Comparison of ENCODE assay signal across 22 cellular contexts in genomic region chr15:65095011-65095746, GRCh38. TPM values are rescaled to one million over a fixed set of nuclear protein-coding genes. Genes with fewer than 3 reads are reported as not detected.
DNase-seq lines count a peak whose midpoint lies in the region; ATAC-seq, FAIRE-seq and TF ChIP-seq lines count a peak whose summit lies in the region.
"Had no signal": no experiment of that assay in that cellular context is flagged by ENCODE, and none has a peak within 500 bp of the region (broad histone marks: within the 10 kb centered on the region; RNA-seq: fewer than 3 reads in every experiment).

No MANE protein-coding gene starts in this region.

- TF ChIP-seq CTCF in HepG2 (CRISPR knock-in tag; IDR thresholded peaks at IDR 0.05) (no peak), tibial artery (IDR thresholded peaks at IDR 0.05) (no peak)

- H3K27me3 Mint-ChIP-seq in activated CD4-positive, alpha-beta T cell treated with anti-CD3 and anti-CD28 coated beads, Interleukin-2, amount 10 ng/mL, durations not matched to agents 7 days and 5 days: no peaks in the 10 kb centered on the region
- H3K27me3 Mint-ChIP-seq: activated CD8-positive, alpha-beta T cell treated with anti-CD3 and anti-CD28 coated beads for 36 hours; naive B cell; stimulated activated naive B cell treated with anti-CD40 and anti-IgM and Interleukin-4, amounts not matched to agents 10 μg/mL and 1 μg/mL and 100 μg/mL, for 72 hours; T-cell had no signal

- intact Hi-C loops in HepG2 (cut with micrococcal nuclease; ENCODE audit: unreplicated experiment): no loop called here
- intact Hi-C loops in tibial artery (cut with DNase I; ENCODE audit: low total_unique reads): no loop called here

- WGBS in HepG2 (ENCODE audit: low lambda C conversion rate): 24% methylated on average over 3 of the region's 5 CpGs

- TF ChIP-seq POLR2A in HepG2 (IDR thresholded peaks at IDR 0.05; ENCODE audit: insufficient read depth in 1 of 2, low read depth in 2 of 2, low read length in 2 of 2): no peak

- H3K27me3 ChIP-seq in HepG2 (ENCODE audit: control insufficient read depth in 1 of 2, insufficient read depth in 2 of 2, low read length in 2 of 2) (no peaks in the 10 kb centered on the region), tibial artery (no peaks in the 10 kb centered on the region)
- H3K27me3 ChIP-seq: BLaER1 had no signal

- no peaks in the 10 kb centered on the region for H3K9me3 Mint-ChIP-seq in activated CD4-positive, alpha-beta T cell treated with anti-CD3 and anti-CD28 coated beads, Interleukin-2, amount 10 ng/mL, durations not matched to agents 7 days and 5 days
- H3K9me3 Mint-ChIP-seq: activated CD8-positive, alpha-beta T cell treated with anti-CD3 and anti-CD28 coated beads for 36 hours; activated T-helper 1 cell treated with anti-CD3 and anti-CD28 coated beads, Interleukin-12 subunit alpha, Interleukin-12 subunit beta, Interleukin-2, Interleukin-4 antibody, amounts not matched to agents 30 ng/mL and 10 ng/mL and 1 ng/mL, durations not matched to agents 14 hours and 24 hours and 36 hours; GM23338; naive B cell; stimulated activated naive B cell treated with anti-CD40 and anti-IgM and Interleukin-4, amounts not matched to agents 10 μg/mL and 1 μg/mL and 100 μg/mL, for 72 hours; T-cell had no signal

- BruUV-seq in HepG2 (replicated peaks; lab: Mats Ljungman, UMichigan): no TSS peak

- TF ChIP-seq EP300 in HepG2 (IDR thresholded peaks at IDR 0.05; ENCODE audit: low read depth in 2 of 2, low read length in 2 of 2): no peak
- TF ChIP-seq EP300 in HepG2 (CRISPR knock-in tag; IDR thresholded peaks at IDR 0.05; ENCODE audit: borderline replicate concordance): no peak

- no peak for TF ChIP-seq RAD21 in HepG2 (CRISPR knock-in tag; IDR thresholded peaks at IDR 0.05)

- no peaks in the 10 kb centered on the region for H4K20me1 ChIP-seq in HepG2 (ENCODE audit: insufficient read depth, low read length)
- H4K20me1 ChIP-seq: BLaER1 had no signal

- H3K9me3 ChIP-seq in HepG2 (ENCODE audit: low read length): no peaks in the 10 kb centered on the region
- no peaks in the 10 kb centered on the region for H3K9me3 ChIP-seq in tibial artery
- H3K9me3 ChIP-seq: BLaER1 had no signal

- no peak for FAIRE-seq in HepG2 (lab: Jason Lieb, UNC)
- FAIRE-seq: endometrium had no signal

- no peaks in the 10 kb centered on the region for H3K4me1 Mint-ChIP-seq in activated CD4-positive, alpha-beta T cell treated with anti-CD3 and anti-CD28 coated beads, Interleukin-2, amount 10 ng/mL, durations not matched to agents 7 days and 5 days
- H3K4me1 Mint-ChIP-seq: GM23338; naive B cell; stimulated activated naive B cell treated with anti-CD40 and anti-IgM and Interleukin-4, amounts not matched to agents 10 μg/mL and 1 μg/mL and 100 μg/mL, for 72 hours; T-cell had no signal

- no peak overlapping the region for H2AFZ ChIP-seq in HepG2 (ENCODE audit: low read length)
- H2AFZ ChIP-seq: GM23338 had no signal

- peak overlapping the region; percentile 29 for H3K4me2 ChIP-seq in HepG2 (ENCODE audit: low read depth, low read length)
- H3K4me2 ChIP-seq: BLaER1, GM23338 had no signal

- in situ Hi-C loops in HepG2 (cut with HindIII; ENCODE audit: extremely low pct_ligation_motif_present, low pct_unique_long_range_greater_than_20kb): no loop called here

- DNase-seq in activated effector memory CD4-positive, alpha-beta T cell treated with anti-CD3 and anti-CD28 coated beads, Interleukin-2, amount 50 U/mL, for 16 hours: peak; percentile 24
- no peak for DNase-seq in activated effector memory CD4-positive, alpha-beta T cell treated with Interleukin-2 at 50 U/mL for 16 hours
- no peak for DNase-seq in HepG2 (ENCODE audit: low spot score)
- DNase-seq in tibial artery: peak in 1 of 2 donors; percentile 68
- no peak for DNase-seq in activated CD4-positive, alpha-beta T cell treated with anti-CD3 and anti-CD28 coated beads, Interleukin-2, amount 10 ng/mL, durations not matched to agents 7 days and 5 days
- DNase-seq: activated CD8-positive, alpha-beta T cell treated with anti-CD3 and anti-CD28 coated beads for 36 hours; DMS153; foreskin melanocyte; Karpas-422; naive B cell; NCI-H1436; stimulated activated naive B cell treated with anti-CD40 and anti-IgM and Interleukin-4, amounts not matched to agents 10 μg/mL and 1 μg/mL and 100 μg/mL, for 72 hours; T-cell had no signal

- no peaks in the 10 kb centered on the region for H3K79me2 ChIP-seq in HepG2 (ENCODE audit: insufficient read depth, low read length)

- no peak overlapping the region for H3K9ac ChIP-seq in HepG2 (ENCODE audit: insufficient read depth, low read depth, low read length)
- H3K9ac ChIP-seq: BLaER1 had no signal

- no peak overlapping the region for H3K27ac Mint-ChIP-seq in activated CD4-positive, alpha-beta T cell treated with anti-CD3 and anti-CD28 coated beads, Interleukin-2, amount 10 ng/mL, durations not matched to agents 7 days and 5 days
- H3K27ac Mint-ChIP-seq: activated CD8-positive, alpha-beta T cell treated with anti-CD3 and anti-CD28 coated beads for 36 hours; activated T-helper 1 cell treated with anti-CD3 and anti-CD28 coated beads, Interleukin-12 subunit alpha, Interleukin-12 subunit beta, Interleukin-2, Interleukin-4 antibody, amounts not matched to agents 30 ng/mL and 10 ng/mL and 1 ng/mL, durations not matched to agents 14 hours and 24 hours and 36 hours; stimulated activated naive B cell treated with anti-CD40 and anti-IgM and Interleukin-4, amounts not matched to agents 10 μg/mL and 1 μg/mL and 100 μg/mL, for 72 hours; T-cell had no signal

- H3K4me3 ChIP-seq in HepG2 (replicated peaks in 1 of 3; ENCODE audit: insufficient read depth in 1 of 3, low read depth in 2 of 3, low read length in 3 of 3): peak overlapping the region in 1 of 3 experiments; percentile 7; a peak in 1 of 6 replicates
- H3K4me3 ChIP-seq in tibial artery: no peak overlapping the region
- H3K4me3 ChIP-seq: BLaER1, GM23338 had no signal

- peaks cover 3% of the 10 kb centered on the region for H3K36me3 Mint-ChIP-seq in activated CD4-positive, alpha-beta T cell treated with anti-CD3 and anti-CD28 coated beads, Interleukin-2, amount 10 ng/mL, durations not matched to agents 7 days and 5 days (ENCODE audit: low read depth)

- POLR2A ChIA-PET in HepG2 (lab: Yijun Ruan, JAX): interaction anchor here (1.2 to 1.5 kb wide), 2 partner anchors 11 to 37 kb away, joined by 3 read pairs; no protein-coding TSS in a partner anchor
- POLR2A ChIA-PET in activated CD4-positive, alpha-beta T cell treated with anti-CD3 and anti-CD28 coated beads, Interleukin-2, amount 10 ng/mL, durations not matched to agents 7 days and 5 days (lab: Charles Lee): no interaction called here

- H3K27ac ChIP-seq in HepG2 (ENCODE audit: extremely low read length, insufficient read depth, low read length) (no peak overlapping the region), tibial artery (peak overlapping the region; percentile 95 to 96)
- H3K27ac ChIP-seq: BLaER1 had no signal

- H3K4me3 Mint-ChIP-seq in activated CD4-positive, alpha-beta T cell treated with anti-CD3 and anti-CD28 coated beads, Interleukin-2, amount 10 ng/mL, durations not matched to agents 7 days and 5 days: no peak overlapping the region
- H3K4me3 Mint-ChIP-seq: activated CD8-positive, alpha-beta T cell treated with anti-CD3 and anti-CD28 coated beads for 36 hours; activated T-helper 1 cell treated with anti-CD3 and anti-CD28 coated beads, Interleukin-12 subunit alpha, Interleukin-12 subunit beta, Interleukin-2, Interleukin-4 antibody, amounts not matched to agents 30 ng/mL and 10 ng/mL and 1 ng/mL, durations not matched to agents 14 hours and 24 hours and 36 hours; GM23338; naive B cell; stimulated activated naive B cell treated with anti-CD40 and anti-IgM and Interleukin-4, amounts not matched to agents 10 μg/mL and 1 μg/mL and 100 μg/mL, for 72 hours; T-cell had no signal

- H3K36me3 ChIP-seq in HepG2 (replicated peaks in 1 of 2; ENCODE audit: control insufficient read depth in 1 of 2, insufficient read depth in 2 of 2, low read length in 2 of 2) (peaks cover 4 to 6% of the 10 kb centered on the region in 2 experiments; a peak in 4 of 5 replicates), tibial artery (peaks cover 18 to 34% (median 29%) of the 10 kb centered on the region in 3 donors)

- ATAC-seq in HepG2 (peak; percentile 31), GM21723 (IDR thresholded peaks at IDR 0.05; ENCODE audit: unreplicated experiment) (no peak)
- ATAC-seq: activated CD8-positive, alpha-beta T cell treated with anti-CD3 and anti-CD28 coated beads for 36 hours; GM23338; stimulated activated naive B cell treated with anti-CD40 and anti-IgM and Interleukin-4, amounts not matched to agents 10 μg/mL and 1 μg/mL and 100 μg/mL, for 72 hours; T-cell had no signal

- H3K4me1 ChIP-seq in HepG2 (ENCODE audit: insufficient read depth, low read length) (peaks cover 31% of the 10 kb centered on the region), tibial artery (peaks cover 7 to 67% (median 50%) of the 10 kb centered on the region in 4 donors)
- H3K4me1 ChIP-seq: BLaER1 had no signal

- CTCF ChIA-PET in HepG2 (lab: Yijun Ruan, JAX; ENCODE audit: low intra/inter-chr PET ratio, low total read pairs): no interaction called here
- CTCF ChIA-PET in activated CD4-positive, alpha-beta T cell treated with anti-CD3 and anti-CD28 coated beads, Interleukin-2, amount 10 ng/mL, durations not matched to agents 7 days and 5 days (lab: Charles Lee): interaction anchor here (0.8 to 1.2 kb wide), 2 partner anchors 16 to 40 kb away, joined by 3 to 4 read pairs; no protein-coding TSS in a partner anchor

RNA-seq across cellular contexts. Expression of gene KBTBD13, which starts 18.6 kb away (rescaled TPM):
- total RNA-seq in HepG2 (2016; rRNA removed; fragmentation: Illumina TruSeq; extraction: Trizol): not detected in 2 replicates
- total RNA-seq in HepG2 (2016; cell fraction: cytosol; rRNA removed; fragmentation: Illumina TruSeq; extraction: Trizol; ENCODE audit: low read depth): not detected in 2 replicates
- 0.02 TPM in 1 of 2 replicates, not detected in the other for total RNA-seq in HepG2 (2016; cell fraction: insoluble cytoplasmic fraction; rRNA removed; fragmentation: Illumina TruSeq; extraction: Trizol)
- total RNA-seq in HepG2 (2016; cell fraction: membrane; rRNA removed; fragmentation: Illumina TruSeq; extraction: Trizol): 0.07 TPM in 1 of 2 replicates, not detected in the other
- not detected in 2 replicates for total RNA-seq in HepG2 (2016; cell fraction: nucleus; rRNA removed; fragmentation: Illumina TruSeq; extraction: Trizol)
- polyA plus RNA-seq in HepG2 (2011; rRNA removed): not detected in 2 replicates
- polyA plus RNA-seq in HepG2 (2011; cell fraction: cytosol; rRNA removed): not detected in 2 replicates
- polyA plus RNA-seq in HepG2 (2011; cell fraction: nucleus; rRNA removed): not detected in 2 replicates
- polyA plus RNA-seq in HepG2 (2012): not detected in 2 replicates
- not detected in 2 replicates for polyA plus RNA-seq in HepG2 (2016; cell fraction: cytosol; fragmentation: Illumina TruSeq; extraction: Trizol; ENCODE audit: low read depth)
- not detected in 2 replicates for polyA plus RNA-seq in HepG2 (2016; cell fraction: insoluble cytoplasmic fraction; fragmentation: Illumina TruSeq; extraction: Trizol; ENCODE audit: low read depth)
- polyA plus RNA-seq in HepG2 (2016; cell fraction: membrane; fragmentation: Illumina TruSeq; extraction: Trizol; ENCODE audit: low read depth): not detected in 2 replicates
- polyA plus RNA-seq in HepG2 (2016; cell fraction: nucleus; fragmentation: Illumina TruSeq; extraction: Trizol; ENCODE audit: insufficient read depth, low read depth): not detected in 2 replicates
- polyA minus RNA-seq in HepG2 (2011; rRNA and poly(A)+ RNA removed; ENCODE audit: low replicate concordance): 0.08 and 0.21 TPM in 2 replicates
- not detected in 2 replicates for polyA minus RNA-seq in HepG2 (2011; cell fraction: cytosol; rRNA and poly(A)+ RNA removed)
- not detected in 2 replicates for polyA minus RNA-seq in HepG2 (2011; cell fraction: nucleus; rRNA and poly(A)+ RNA removed)
- total RNA-seq in activated CD4-positive, alpha-beta T cell treated with anti-CD3 and anti-CD28 coated beads, Interleukin-2, amount 10 ng/mL, durations not matched to agents 7 days and 5 days: not detected
- total RNA-seq: A172; activated CD8-positive, alpha-beta T cell treated with anti-CD3 and anti-CD28 coated beads for 36 hours; activated T-helper 1 cell treated with anti-CD3 and anti-CD28 coated beads, Interleukin-12 subunit alpha, Interleukin-12 subunit beta, Interleukin-2, Interleukin-4 antibody, amounts not matched to agents 30 ng/mL and 10 ng/mL and 1 ng/mL, durations not matched to agents 14 hours and 24 hours and 36 hours; cerebellum; GM23338; RPMI7951; T-cell had no signal
- polyA plus RNA-seq: GM23338 had no signal

RNA-seq across cellular contexts. Expression of gene UBAP1L, which starts 19.8 kb away (rescaled TPM):
- total RNA-seq in HepG2 (2016; rRNA removed; fragmentation: Illumina TruSeq; extraction: Trizol): 0.13 and 0.86 TPM in 2 replicates
- total RNA-seq in HepG2 (2016; cell fraction: cytosol; rRNA removed; fragmentation: Illumina TruSeq; extraction: Trizol; ENCODE audit: low read depth): 0.18 and 0.20 TPM in 2 replicates
- 0.28 and 0.89 TPM in 2 replicates for total RNA-seq in HepG2 (2016; cell fraction: insoluble cytoplasmic fraction; rRNA removed; fragmentation: Illumina TruSeq; extraction: Trizol)
- 0.14 and 0.28 TPM in 2 replicates for total RNA-seq in HepG2 (2016; cell fraction: membrane; rRNA removed; fragmentation: Illumina TruSeq; extraction: Trizol)
- 2.1 and 3.2 TPM in 2 replicates for total RNA-seq in HepG2 (2016; cell fraction: nucleus; rRNA removed; fragmentation: Illumina TruSeq; extraction: Trizol)
- polyA plus RNA-seq in HepG2 (2011; rRNA removed): 1.4 and 1.7 TPM in 2 replicates
- polyA plus RNA-seq in HepG2 (2011; cell fraction: cytosol; rRNA removed): 0.14 and 0.25 TPM in 2 replicates
- polyA plus RNA-seq in HepG2 (2011; cell fraction: nucleus; rRNA removed): 9.3 and 9.9 TPM in 2 replicates
- 1.0 and 1.8 TPM in 2 replicates for polyA plus RNA-seq in HepG2 (2012)
- 0.10 and 0.14 TPM in 2 replicates for polyA plus RNA-seq in HepG2 (2016; cell fraction: cytosol; fragmentation: Illumina TruSeq; extraction: Trizol; ENCODE audit: low read depth)
- 0.16 and 0.17 TPM in 2 replicates for polyA plus RNA-seq in HepG2 (2016; cell fraction: insoluble cytoplasmic fraction; fragmentation: Illumina TruSeq; extraction: Trizol; ENCODE audit: low read depth)
- polyA plus RNA-seq in HepG2 (2016; cell fraction: membrane; fragmentation: Illumina TruSeq; extraction: Trizol; ENCODE audit: low read depth): 0.31 TPM in 1 of 2 replicates, not detected in the other
- polyA plus RNA-seq in HepG2 (2016; cell fraction: nucleus; fragmentation: Illumina TruSeq; extraction: Trizol; ENCODE audit: insufficient read depth, low read depth): 4.4 and 4.9 TPM in 2 replicates
- polyA minus RNA-seq in HepG2 (2011; rRNA and poly(A)+ RNA removed; ENCODE audit: low replicate concordance): 2.1 and 5.5 TPM in 2 replicates
- 0.26 TPM in 1 of 2 replicates, not detected in the other for polyA minus RNA-seq in HepG2 (2011; cell fraction: cytosol; rRNA and poly(A)+ RNA removed)
- 6.7 and 8.5 TPM in 2 replicates for polyA minus RNA-seq in HepG2 (2011; cell fraction: nucleus; rRNA and poly(A)+ RNA removed)
- total RNA-seq in activated CD4-positive, alpha-beta T cell treated with anti-CD3 and anti-CD28 coated beads, Interleukin-2, amount 10 ng/mL, durations not matched to agents 7 days and 5 days: 1 to 10 TPM; 3.8 to 5.3 TPM

RNA-seq across cellular contexts. Expression of gene RASL12, which starts 27.4 kb away (rescaled TPM):
- total RNA-seq in HepG2 (2016; rRNA removed; fragmentation: Illumina TruSeq; extraction: Trizol): 0.39 and 0.55 TPM in 2 replicates
- 0.20 and 0.26 TPM in 2 replicates for total RNA-seq in HepG2 (2016; cell fraction: cytosol; rRNA removed; fragmentation: Illumina TruSeq; extraction: Trizol; ENCODE audit: low read depth)
- 0.34 and 0.45 TPM in 2 replicates for total RNA-seq in HepG2 (2016; cell fraction: insoluble cytoplasmic fraction; rRNA removed; fragmentation: Illumina TruSeq; extraction: Trizol)
- total RNA-seq in HepG2 (2016; cell fraction: membrane; rRNA removed; fragmentation: Illumina TruSeq; extraction: Trizol): 0.37 and 0.45 TPM in 2 replicates
- 0.66 and 0.68 TPM in 2 replicates for total RNA-seq in HepG2 (2016; cell fraction: nucleus; rRNA removed; fragmentation: Illumina TruSeq; extraction: Trizol)
- polyA plus RNA-seq in HepG2 (2011; rRNA removed): 0.10 and 0.16 TPM in 2 replicates
- 0.13 TPM in 2 replicates for polyA plus RNA-seq in HepG2 (2011; cell fraction: cytosol; rRNA removed)
- 0.26 and 0.32 TPM in 2 replicates for polyA plus RNA-seq in HepG2 (2011; cell fraction: nucleus; rRNA removed)
- polyA plus RNA-seq in HepG2 (2012): 0.07 TPM in 1 of 2 replicates, not detected in the other
- polyA plus RNA-seq in HepG2 (2016; cell fraction: cytosol; fragmentation: Illumina TruSeq; extraction: Trizol; ENCODE audit: low read depth): 0.08 and 0.10 TPM in 2 replicates
- polyA plus RNA-seq in HepG2 (2016; cell fraction: insoluble cytoplasmic fraction; fragmentation: Illumina TruSeq; extraction: Trizol; ENCODE audit: low read depth): 0.35 TPM in 2 replicates
- 0.27 and 0.41 TPM in 2 replicates for polyA plus RNA-seq in HepG2 (2016; cell fraction: membrane; fragmentation: Illumina TruSeq; extraction: Trizol; ENCODE audit: low read depth)
- 1.1 and 1.4 TPM in 2 replicates for polyA plus RNA-seq in HepG2 (2016; cell fraction: nucleus; fragmentation: Illumina TruSeq; extraction: Trizol; ENCODE audit: insufficient read depth, low read depth)
- polyA minus RNA-seq in HepG2 (2011; rRNA and poly(A)+ RNA removed; ENCODE audit: low replicate concordance): 0.78 TPM in 1 of 2 replicates, not detected in the other
- polyA minus RNA-seq in HepG2 (2011; cell fraction: cytosol; rRNA and poly(A)+ RNA removed): not detected in 2 replicates
- 0.25 and 0.52 TPM in 2 replicates for polyA minus RNA-seq in HepG2 (2011; cell fraction: nucleus; rRNA and poly(A)+ RNA removed)
- not detected for total RNA-seq in activated CD4-positive, alpha-beta T cell treated with anti-CD3 and anti-CD28 coated beads, Interleukin-2, amount 10 ng/mL, durations not matched to agents 7 days and 5 days
- total RNA-seq: A172; activated CD8-positive, alpha-beta T cell treated with anti-CD3 and anti-CD28 coated beads for 36 hours; activated T-helper 1 cell treated with anti-CD3 and anti-CD28 coated beads, Interleukin-12 subunit alpha, Interleukin-12 subunit beta, Interleukin-2, Interleukin-4 antibody, amounts not matched to agents 30 ng/mL and 10 ng/mL and 1 ng/mL, durations not matched to agents 14 hours and 24 hours and 36 hours had no signal

RNA-seq across cellular contexts. Expression of gene PDCD7, which starts 38.4 kb away (rescaled TPM):
- 14.7 and 15.8 TPM in 2 replicates for total RNA-seq in HepG2 (2016; rRNA removed; fragmentation: Illumina TruSeq; extraction: Trizol)
- total RNA-seq in HepG2 (2016; cell fraction: cytosol; rRNA removed; fragmentation: Illumina TruSeq; extraction: Trizol; ENCODE audit: low read depth): 6.2 and 7.6 TPM in 2 replicates
- 14.8 and 14.9 TPM in 2 replicates for total RNA-seq in HepG2 (2016; cell fraction: insoluble cytoplasmic fraction; rRNA removed; fragmentation: Illumina TruSeq; extraction: Trizol)
- 13.2 and 16.8 TPM in 2 replicates for total RNA-seq in HepG2 (2016; cell fraction: membrane; rRNA removed; fragmentation: Illumina TruSeq; extraction: Trizol)
- total RNA-seq in HepG2 (2016; cell fraction: nucleus; rRNA removed; fragmentation: Illumina TruSeq; extraction: Trizol): 8.6 and 11.3 TPM in 2 replicates
- 10.1 TPM in 2 replicates for polyA plus RNA-seq in HepG2 (2011; rRNA removed)
- polyA plus RNA-seq in HepG2 (2011; cell fraction: cytosol; rRNA removed): 7.2 and 9.0 TPM in 2 replicates
- 5.6 and 6.4 TPM in 2 replicates for polyA plus RNA-seq in HepG2 (2011; cell fraction: nucleus; rRNA removed)
- 9.2 and 10.7 TPM in 2 replicates for polyA plus RNA-seq in HepG2 (2012)
- polyA plus RNA-seq in HepG2 (2016; cell fraction: cytosol; fragmentation: Illumina TruSeq; extraction: Trizol; ENCODE audit: low read depth): 3.5 and 4.1 TPM in 2 replicates
- polyA plus RNA-seq in HepG2 (2016; cell fraction: insoluble cytoplasmic fraction; fragmentation: Illumina TruSeq; extraction: Trizol; ENCODE audit: low read depth): 18.0 and 18.1 TPM in 2 replicates
- polyA plus RNA-seq in HepG2 (2016; cell fraction: membrane; fragmentation: Illumina TruSeq; extraction: Trizol; ENCODE audit: low read depth): 8.2 and 10.3 TPM in 2 replicates
- 14.1 and 14.4 TPM in 2 replicates for polyA plus RNA-seq in HepG2 (2016; cell fraction: nucleus; fragmentation: Illumina TruSeq; extraction: Trizol; ENCODE audit: insufficient read depth, low read depth)
- 12.6 and 19.5 TPM in 2 replicates for polyA minus RNA-seq in HepG2 (2011; rRNA and poly(A)+ RNA removed; ENCODE audit: low replicate concordance)
- 12.3 and 15.5 TPM in 2 replicates for polyA minus RNA-seq in HepG2 (2011; cell fraction: cytosol; rRNA and poly(A)+ RNA removed)
- 11.6 and 14.3 TPM in 2 replicates for polyA minus RNA-seq in HepG2 (2011; cell fraction: nucleus; rRNA and poly(A)+ RNA removed)
- 10 to 100 TPM; 19.5 to 26.5 TPM for total RNA-seq in activated CD4-positive, alpha-beta T cell treated with anti-CD3 and anti-CD28 coated beads, Interleukin-2, amount 10 ng/mL, durations not matched to agents 7 days and 5 days

RNA-seq across cellular contexts. Expression of gene SLC51B, which starts 50.0 kb away (rescaled TPM):
- 14.4 and 17.1 TPM in 2 replicates for total RNA-seq in HepG2 (2016; rRNA removed; fragmentation: Illumina TruSeq; extraction: Trizol)
- 5.3 and 6.1 TPM in 2 replicates for total RNA-seq in HepG2 (2016; cell fraction: cytosol; rRNA removed; fragmentation: Illumina TruSeq; extraction: Trizol; ENCODE audit: low read depth)
- total RNA-seq in HepG2 (2016; cell fraction: insoluble cytoplasmic fraction; rRNA removed; fragmentation: Illumina TruSeq; extraction: Trizol): 13.5 and 17.5 TPM in 2 replicates
- 7.0 and 7.8 TPM in 2 replicates for total RNA-seq in HepG2 (2016; cell fraction: membrane; rRNA removed; fragmentation: Illumina TruSeq; extraction: Trizol)
- total RNA-seq in HepG2 (2016; cell fraction: nucleus; rRNA removed; fragmentation: Illumina TruSeq; extraction: Trizol): 8.3 and 9.5 TPM in 2 replicates
- polyA plus RNA-seq in HepG2 (2011; rRNA removed): 12.0 and 14.9 TPM in 2 replicates
- polyA plus RNA-seq in HepG2 (2011; cell fraction: cytosol; rRNA removed): 13.2 and 15.4 TPM in 2 replicates
- polyA plus RNA-seq in HepG2 (2011; cell fraction: nucleus; rRNA removed): 3.4 and 3.5 TPM in 2 replicates
- 4.6 and 5.6 TPM in 2 replicates for polyA plus RNA-seq in HepG2 (2012)
- 5.3 and 7.1 TPM in 2 replicates for polyA plus RNA-seq in HepG2 (2016; cell fraction: cytosol; fragmentation: Illumina TruSeq; extraction: Trizol; ENCODE audit: low read depth)
- polyA plus RNA-seq in HepG2 (2016; cell fraction: insoluble cytoplasmic fraction; fragmentation: Illumina TruSeq; extraction: Trizol; ENCODE audit: low read depth): 13.1 and 13.8 TPM in 2 replicates
- 5.5 and 6.5 TPM in 2 replicates for polyA plus RNA-seq in HepG2 (2016; cell fraction: membrane; fragmentation: Illumina TruSeq; extraction: Trizol; ENCODE audit: low read depth)
- 15.7 and 19.3 TPM in 2 replicates for polyA plus RNA-seq in HepG2 (2016; cell fraction: nucleus; fragmentation: Illumina TruSeq; extraction: Trizol; ENCODE audit: insufficient read depth, low read depth)
- polyA minus RNA-seq in HepG2 (2011; rRNA and poly(A)+ RNA removed; ENCODE audit: low replicate concordance): 5.1 TPM in 1 of 2 replicates, not detected in the other
- polyA minus RNA-seq in HepG2 (2011; cell fraction: cytosol; rRNA and poly(A)+ RNA removed): 3.9 TPM in 2 replicates
- polyA minus RNA-seq in HepG2 (2011; cell fraction: nucleus; rRNA and poly(A)+ RNA removed): 2.7 and 2.9 TPM in 2 replicates
- total RNA-seq in activated CD4-positive, alpha-beta T cell treated with anti-CD3 and anti-CD28 coated beads, Interleukin-2, amount 10 ng/mL, durations not matched to agents 7 days and 5 days: not detected
- total RNA-seq: A172; activated CD8-positive, alpha-beta T cell treated with anti-CD3 and anti-CD28 coated beads for 36 hours; activated T-helper 1 cell treated with anti-CD3 and anti-CD28 coated beads, Interleukin-12 subunit alpha, Interleukin-12 subunit beta, Interleukin-2, Interleukin-4 antibody, amounts not matched to agents 30 ng/mL and 10 ng/mL and 1 ng/mL, durations not matched to agents 14 hours and 24 hours and 36 hours; cerebellum; GM23338; RPMI7951; T-cell; ureter had no signal
- polyA plus RNA-seq: GM23338 had no signal
